8 cellular contexts compared by ENCODE assay signal in the genomic region with DNA sequence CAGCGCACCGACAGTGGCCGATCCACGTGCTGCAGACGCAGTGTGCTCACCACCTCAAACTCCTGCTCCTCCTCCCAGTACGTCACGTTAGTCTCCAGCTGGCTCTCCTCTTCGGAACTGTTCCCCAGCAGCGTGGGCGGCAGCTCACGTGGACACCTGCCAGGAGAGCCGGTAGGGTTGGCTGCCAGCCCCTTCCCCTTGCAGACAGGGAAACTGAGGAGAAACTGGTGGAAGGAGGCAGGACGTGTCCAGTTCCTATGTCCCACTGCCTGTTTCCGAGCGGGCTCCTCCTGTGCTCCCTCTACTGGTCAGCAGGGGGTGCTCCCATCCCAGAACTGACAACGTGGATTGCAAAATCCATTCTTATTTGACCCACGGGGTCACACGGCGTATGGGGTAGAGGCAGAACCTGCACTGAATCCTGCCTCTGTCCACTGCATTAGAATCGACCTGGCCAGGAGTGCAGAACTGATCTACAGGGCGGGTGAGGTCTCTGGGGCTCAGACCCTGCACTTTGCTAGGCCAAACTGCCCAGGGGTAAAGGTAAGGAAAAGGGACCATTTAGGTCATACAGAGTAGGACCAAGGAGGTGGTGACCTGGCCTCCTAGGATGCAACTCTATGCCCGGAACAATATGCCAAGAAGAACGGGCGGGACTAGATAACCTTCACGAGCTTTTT. TPM values are rescaled to one million over a fixed set of nuclear protein-coding genes. Genes with fewer than 3 reads are reported as not detected.
A peak's percentile ranks its signal among the peaks of the same experiment; 100 is the strongest.
DNase-seq lines count a peak whose midpoint lies in the region; ATAC-seq and TF ChIP-seq lines count a peak whose summit lies in the region.

No MANE protein-coding gene starts in this region.

- peaks cover 98% of the 10 kb centered on the region for H3K36me3 ChIP-seq in SJSA1

- WGBS in right cardiac atrium = 22% methylated on average over 25 of the region's 25 CpGs

- H3K27ac ChIP-seq in SJSA1 = no peak overlapping the region
- no peak overlapping the region for H3K27ac ChIP-seq in right cardiac atrium (ENCODE audit: low read length)

- H3K27me3 ChIP-seq in SJSA1 (replicated peaks) = no peaks in the 10 kb centered on the region
- H3K27me3 ChIP-seq in right cardiac atrium (ENCODE audit: control insufficient read depth, insufficient read depth) = no peaks in the 10 kb centered on the region

- intact Hi-C loops in right cardiac atrium (cut with DNase I) = loop anchor here (2.0 to 10.0 kb wide), 3 partner anchors 87 to 225 kb away; a partner anchor contains a TSS

- no peaks in the 10 kb centered on the region for H3K9me3 ChIP-seq in SJSA1 (replicated peaks)
- no peaks in the 10 kb centered on the region for H3K9me3 ChIP-seq in right cardiac atrium (ENCODE audit: control insufficient read depth, low read length)

- H3K4me3 ChIP-seq in SJSA1 (no peak overlapping the region), right cardiac atrium (ENCODE audit: low read length) (no peak overlapping the region), retinal pigment epithelial cell (ENCODE audit: low read length) (no peak overlapping the region)

- TF ChIP-seq CTCF in retinal pigment epithelial cell (conservative IDR thresholded peaks at IDR 0.05; ENCODE audit: low read depth, low read length) = peak; percentile 97

- DNase-seq in NCI-H446 (lab: John Stamatoyannopoulos, UW) = peak; percentile 47 to 61
- DNase-seq in NCI-H446 treated with DMSO at 0.1 percent for 48 hours (lab: John Stamatoyannopoulos, UW) = no peak
- peak; percentile 77 to 84 for DNase-seq in SJSA1 (ENCODE audit: low read depth in 1 of 2, low spot score in 2 of 2)
- DNase-seq in amygdala (lab: John Stamatoyannopoulos, UW) = peak in 39 of 56 donors; percentile 14 to 75 (median 48)
- DNase-seq in right cardiac atrium = peak; percentile 77 to 90 (median 90)
- DNase-seq in retinal pigment epithelial cell (ENCODE audit: low read depth) = no peak

- H3K4me1 ChIP-seq in SJSA1 (replicated peaks) = peaks cover 29% of the 10 kb centered on the region
- no peaks in the 10 kb centered on the region for H3K4me1 ChIP-seq in right cardiac atrium (ENCODE audit: control insufficient read depth, insufficient read depth, low read length)

- ATAC-seq in HG03520 (IDR thresholded peaks at IDR 0.05; ENCODE audit: unreplicated experiment) = peak; percentile 41
- ATAC-seq in right cardiac atrium = peak; percentile 80 to 85
- no peak for ATAC-seq in GM21515 (IDR thresholded peaks at IDR 0.05; ENCODE audit: unreplicated experiment)

RNA-seq across cellular contexts. Expression of a gene that starts 25.7 kb away (rescaled TPM):
- 98.6 and 113 TPM in 2 replicates for total RNA-seq in SJSA1 (2014; rRNA removed; shearing (Covaris generic))
- 10 to 100 TPM; 42.7 to 68.0 (median 46.4) TPM for total RNA-seq in right cardiac atrium
- 24.6 TPM for polyA plus RNA-seq in right cardiac atrium

RNA-seq across cellular contexts. Expression of a gene that starts 36.6 kb away (rescaled TPM):
- total RNA-seq in SJSA1 (2014; rRNA removed; shearing (Covaris generic)) = 0.19 and 1.8 TPM in 2 replicates
- under 1 TPM in 1 of 4 donors, not detected in 3; 0.23 TPM for total RNA-seq in right cardiac atrium
- polyA plus RNA-seq in right cardiac atrium = 0.09 TPM

RNA-seq across cellular contexts. Expression of a gene that starts 43.6 kb away (rescaled TPM):
- 1.2 TPM in 1 of 2 replicates, not detected in the other for total RNA-seq in SJSA1 (2014; rRNA removed; shearing (Covaris generic))
- total RNA-seq in right cardiac atrium = 10 to 100 TPM; 16.5 to 31.6 (median 24.8) TPM
- 4.5 TPM for polyA plus RNA-seq in right cardiac atrium

RNA-seq across cellular contexts. Expression of a gene that starts 59.9 kb away (rescaled TPM):
- total RNA-seq in SJSA1 (2014; rRNA removed; shearing (Covaris generic)) = not detected in 2 replicates
- not detected for total RNA-seq in right cardiac atrium
- polyA plus RNA-seq in right cardiac atrium = not detected

Comparison
In these comparisons a context has a peak if more than half of its experiments do, and no peak if none do; other contexts are left out.
1. DNase-seq: peak in NCI-H446 (2 of 2), SJSA1 (2 of 2), amygdala (39 of 56) and right cardiac atrium (3 of 3); none in NCI-H446 treated with DMSO at 0.1 percent for 48 hours (single experiment) and retinal pigment epithelial cell (single experiment).